In the genomic region with DNA sequence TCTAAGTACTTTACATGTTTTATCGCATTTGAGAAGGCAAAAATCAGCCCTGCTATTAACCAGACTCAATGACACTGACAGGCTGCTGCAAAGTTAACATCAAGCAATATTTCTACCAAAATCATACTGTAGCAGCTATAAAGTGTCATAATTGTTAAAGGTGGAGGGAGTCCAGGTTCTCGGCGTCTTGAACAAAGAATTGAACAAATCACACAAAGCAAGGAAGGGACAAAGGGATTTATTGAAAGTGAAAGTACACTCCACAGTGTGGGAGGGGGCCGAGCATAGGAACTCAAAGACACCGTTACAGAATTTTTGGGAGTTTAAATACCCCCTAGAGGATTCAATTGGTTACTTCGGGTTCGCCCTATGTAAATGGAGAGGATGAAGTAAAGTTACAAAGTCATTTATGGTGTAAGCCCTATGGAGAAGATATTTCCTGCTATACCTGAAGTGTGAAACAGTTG, we compare ENCODE assay signal across 8 cellular contexts. TPM values are rescaled to one million over a fixed set of nuclear protein-coding genes. Genes with fewer than 3 reads are reported as not detected.
DNase-seq lines count a peak whose midpoint lies in the region; ATAC-seq and TF ChIP-seq lines count a peak whose summit lies in the region.

No MANE protein-coding gene starts in this region.

- peak overlapping the region; percentile 83 for H3K4me3 ChIP-seq in GM23248
- H3K4me3 ChIP-seq in Panc1 (ENCODE audit: low read depth in 2 of 2, low read length in 2 of 2) = peak overlapping the region; percentile 38 to 67
- H3K4me3 ChIP-seq in fibroblast of lung (replicated peaks in 1 of 4; ENCODE audit: control extremely low read depth in 1 of 4, insufficient read depth in 1 of 4, low read depth in 3 of 4, low read length in 4 of 4) = peak overlapping the region in 2 of 4 experiments; percentile 54 to 79
- peak overlapping the region; percentile 61 to 80 (median 72) for H3K4me3 ChIP-seq in sigmoid colon
- H3K4me3 ChIP-seq in body of pancreas = peak overlapping the region in 1 of 2 donors; percentile 91

- H3K36me3 ChIP-seq in GM23248 (ENCODE audit: low read depth) = no peaks in the 10 kb centered on the region
- H3K36me3 ChIP-seq in Panc1 (ENCODE audit: control insufficient read depth, insufficient read depth, low read length) = no peaks in the 10 kb centered on the region
- H3K36me3 ChIP-seq in fibroblast of lung (ENCODE audit: control insufficient read depth, insufficient read depth, low read length) = no peaks in the 10 kb centered on the region
- no peaks in the 10 kb centered on the region for H3K36me3 ChIP-seq in sigmoid colon
- H3K36me3 ChIP-seq in body of pancreas (replicated peaks in 1 of 2; ENCODE audit: insufficient read depth in 1 of 2, low read depth in 2 of 2) = no peaks in the 10 kb centered on the region

- in situ Hi-C loops in GM23248 (cut with MboI) = no loop called here
- in situ Hi-C loops in Panc1 (cut with HindIII; ENCODE audit: low pct_unique_long_range_greater_than_20kb, low sequenced_read_pairs) = no loop called here

- H3K27ac ChIP-seq in GM23248 (no peak overlapping the region), Panc1 (ENCODE audit: low read length) (peak overlapping the region; percentile 52; the same call in 1 of the 2 replicates), fibroblast of lung (ENCODE audit: insufficient read depth, low read length) (no peak overlapping the region), sigmoid colon (peak overlapping the region in 3 of 4 donors; percentile 23 to 67 (median 59)), body of pancreas (peak overlapping the region in 2 of 4 donors; percentile 86 to 90)

- peak; percentile 35 for DNase-seq in GM23248
- no peak for DNase-seq in Panc1 (ENCODE audit: low read depth, low spot score)
- peak; percentile 12 to 13 for DNase-seq in fibroblast of lung (ENCODE audit: low read depth in 2 of 2)
- DNase-seq in sigmoid colon = no peak
- no peak for DNase-seq in body of pancreas
- DNase-seq in NCI-H82 treated with DMSO at 0.1 percent for 48 hours (lab: John Stamatoyannopoulos, UW; ENCODE audit: unreplicated experiment) = no peak
- no peak for DNase-seq in iPS-NIHi7 (ENCODE audit: extremely low spot score)
- DNase-seq in NCI-H446 treated with DMSO at 0.1 percent for 48 hours (lab: John Stamatoyannopoulos, UW) = no peak

- 0 out of 2 replicates have a peak, but pooled peaks cover 4% of the 10 kb centered on the region for H3K4me1 ChIP-seq in GM23248 (ENCODE audit: insufficient read depth)
- peaks cover 6% of the 10 kb centered on the region; the same call in 1 of the 2 replicates for H3K4me1 ChIP-seq in Panc1 (ENCODE audit: control insufficient read depth, insufficient read depth, low read length)
- no peaks in the 10 kb centered on the region for H3K4me1 ChIP-seq in fibroblast of lung (ENCODE audit: control insufficient read depth, extremely low read depth, insufficient read depth, low read length)
- peaks cover 0 to 12% (median 3%) of the 10 kb centered on the region in 4 donors for H3K4me1 ChIP-seq in sigmoid colon
- H3K4me1 ChIP-seq in body of pancreas = peaks cover 17% of the 10 kb centered on the region

- TF ChIP-seq EP300 in sigmoid colon (IDR thresholded peaks at IDR 0.05) = no peak

- no peaks in the 10 kb centered on the region for H3K27me3 ChIP-seq in GM23248 (replicated peaks; ENCODE audit: insufficient read depth)
- no peaks in the 10 kb centered on the region for H3K27me3 ChIP-seq in Panc1 (ENCODE audit: control insufficient read depth, insufficient read depth, low read length)
- H3K27me3 ChIP-seq in fibroblast of lung (ENCODE audit: control insufficient read depth, insufficient read depth, low read length) = no peaks in the 10 kb centered on the region
- no peaks in the 10 kb centered on the region for H3K27me3 ChIP-seq in sigmoid colon
- H3K27me3 ChIP-seq in body of pancreas = no peaks in the 10 kb centered on the region

- CTCF ChIA-PET in Panc1 (lab: Charles Lee) = no interaction called here

- no peaks in the 10 kb centered on the region for H4K20me1 ChIP-seq in GM23248 (ENCODE audit: insufficient read depth)
- H4K20me1 ChIP-seq in fibroblast of lung (ENCODE audit: control insufficient read depth, extremely low read depth, insufficient read depth, low read length) = no peaks in the 10 kb centered on the region

- peak overlapping the region; percentile 89 for H3K4me2 ChIP-seq in GM23248 (ENCODE audit: unreplicated experiment)
- peak overlapping the region; percentile 7 for H3K4me2 ChIP-seq in fibroblast of lung (ENCODE audit: extremely low read depth, insufficient read depth, low read length)

- H2AFZ ChIP-seq in GM23248 (peak overlapping the region; percentile 100), fibroblast of lung (ENCODE audit: low read length) (no peak overlapping the region)

- intact Hi-C loops in Panc1 (cut with micrococcal nuclease; ENCODE audit: unreplicated experiment) (no loop called here), sigmoid colon (cut with DNase I) (loop anchor here (10.0 kb wide), 2 partner anchors 149 to 379 kb away; no protein-coding TSS in a partner anchor), body of pancreas (cut with DNase I) (no loop called here)

- H3F3A ChIP-seq in GM23248 (ENCODE audit: insufficient read depth) = no peaks in the 10 kb centered on the region

- 14% methylated on average over 7 of the region's 7 CpGs for WGBS in GM23248 (ENCODE audit: low coverage in 1 of 2, low lambda C conversion rate in 2 of 2, missing lambda C conversion rate in 2 of 2), 2 experiments
- 52 to 76% methylated on average over 7 of the region's 7 CpGs for WGBS in sigmoid colon, 2 donors
- 45 to 59% methylated on average over 7 of the region's 7 CpGs for whole genome bisulfite sequencing in body of pancreas, 2 donors

- H3K9ac ChIP-seq in GM23248 (peak overlapping the region; percentile 38; the same call in 1 of the 2 replicates), fibroblast of lung (ENCODE audit: insufficient read depth, low read length) (no peak overlapping the region)

- ATAC-seq in Panc1 (no peak), body of pancreas (no peak)

- no TSS peak for BruUV-seq in Panc1 (replicated peaks; lab: Mats Ljungman, UMichigan)

- TF ChIP-seq CTCF in Panc1 (IDR thresholded peaks at IDR 0.05) (peak; percentile 17; the same call in 1 of the 2 replicates), fibroblast of lung (conservative IDR thresholded peaks at IDR 0.05 in 1 of 2, IDR thresholded peaks at IDR 0.05 in 1 of 2; ENCODE audit: low read depth in 1 of 2, low read length in 2 of 2) (no peak), sigmoid colon (IDR thresholded peaks at IDR 0.05) (no peak), body of pancreas (IDR thresholded peaks at IDR 0.05) (no peak)

- POLR2A ChIA-PET in Panc1 (lab: Charles Lee) = no interaction called here

- H3K79me2 ChIP-seq in GM23248 (ENCODE audit: insufficient read depth) (no peaks in the 10 kb centered on the region), fibroblast of lung (ENCODE audit: control insufficient read depth, insufficient read depth, low read length) (no peaks in the 10 kb centered on the region)

- no peaks in the 10 kb centered on the region for H3K9me2 ChIP-seq in GM23248 (ENCODE audit: insufficient read depth)

- TF ChIP-seq POLR2A in sigmoid colon (IDR thresholded peaks at IDR 0.05) (no peak), body of pancreas (IDR thresholded peaks at IDR 0.05) (no peak)

- H3K9me3 ChIP-seq in GM23248 (ENCODE audit: low read depth) (no peaks in the 10 kb centered on the region), Panc1 (ENCODE audit: control insufficient read depth, insufficient read depth, low read depth, low read length) (no peaks in the 10 kb centered on the region), fibroblast of lung (ENCODE audit: control insufficient read depth, insufficient read depth, low read depth, low read length) (no peaks in the 10 kb centered on the region), sigmoid colon (no peaks in the 10 kb centered on the region), body of pancreas (no peaks in the 10 kb centered on the region)

RNA-seq across cellular contexts. Expression of a gene that starts 12.9 kb away (rescaled TPM):
- total RNA-seq in GM23248 (2014; rRNA removed; shearing (Covaris generic)) = 1.4 and 4.7 TPM in 2 replicates
- polyA plus RNA-seq in GM23248 (2016; fragmentation: Nextera tagmentation; extraction: Ambion mirVana) = 2.3 and 2.4 TPM in 2 replicates
- 4.4 TPM for total RNA-seq in Panc1 (2021; ENCODE audit: unreplicated experiment)
- 1.6 TPM for polyA plus RNA-seq in Panc1 (2012; ENCODE audit: insufficient read length)
- total RNA-seq in fibroblast of lung = 1.3 and 2.8 TPM in 2 replicates
- 0.66 and 0.92 TPM in 2 replicates for polyA plus RNA-seq in fibroblast of lung
- polyA plus RNA-seq in fibroblast of lung (2012) = 0.23 and 0.39 TPM in 2 replicates
- polyA minus RNA-seq in fibroblast of lung (ENCODE audit: low replicate concordance) = 0.20 and 0.52 TPM in 2 replicates
- total RNA-seq in sigmoid colon = 10 to 100 TPM in 1 of 4 donors, 1 to 10 TPM in 3; 3.5 to 14.1 (median 5.4) TPM
- polyA plus RNA-seq in sigmoid colon = 1 to 10 TPM in 1 of 3 donors, under 1 TPM in 2; under 0.01 to 1.1 (median 0.46) TPM
- 1 to 10 TPM in 1 of 2 donors, under 1 TPM in 1; 0.33 to 3.1 TPM for total RNA-seq in body of pancreas

Comparison
In these comparisons a context has a peak if more than half of its experiments do, and no peak if none do; other contexts are left out.
1. DNase-seq: peak in GM23248 (single experiment) and fibroblast of lung (2 of 2); none in Panc1 (single experiment), sigmoid colon (single experiment), body of pancreas (0 of 4), NCI-H82 treated with DMSO at 0.1 percent for 48 hours (single experiment), iPS-NIHi7 (single experiment) and NCI-H446 treated with DMSO at 0.1 percent for 48 hours (single experiment).
2. H3K27ac ChIP-seq: peak in Panc1 (single experiment) and sigmoid colon (3 of 4); none in GM23248 (single experiment) and fibroblast of lung (single experiment).